8 cellular contexts compared by ENCODE assay signal in genomic region chrX:115089419-115089818, GRCh38.
"Had no signal": no experiment of that assay in that cellular context is flagged by ENCODE, and none has a peak within 500 bp of the region (broad histone marks: within the 10 kb centered on the region; RNA-seq: fewer than 3 reads in every experiment).

No MANE protein-coding gene starts in this region.

- H3K4me3 ChIP-seq: GM12878 had no signal

- ATAC-seq: GM12878 had no signal

- DNase-seq: GDM1, GF-D8 had no signal

- FAIRE-seq: G401.6, GM12878, GM12891, GM12892, GM18507, GM19239 had no signal
